In the genomic region with DNA sequence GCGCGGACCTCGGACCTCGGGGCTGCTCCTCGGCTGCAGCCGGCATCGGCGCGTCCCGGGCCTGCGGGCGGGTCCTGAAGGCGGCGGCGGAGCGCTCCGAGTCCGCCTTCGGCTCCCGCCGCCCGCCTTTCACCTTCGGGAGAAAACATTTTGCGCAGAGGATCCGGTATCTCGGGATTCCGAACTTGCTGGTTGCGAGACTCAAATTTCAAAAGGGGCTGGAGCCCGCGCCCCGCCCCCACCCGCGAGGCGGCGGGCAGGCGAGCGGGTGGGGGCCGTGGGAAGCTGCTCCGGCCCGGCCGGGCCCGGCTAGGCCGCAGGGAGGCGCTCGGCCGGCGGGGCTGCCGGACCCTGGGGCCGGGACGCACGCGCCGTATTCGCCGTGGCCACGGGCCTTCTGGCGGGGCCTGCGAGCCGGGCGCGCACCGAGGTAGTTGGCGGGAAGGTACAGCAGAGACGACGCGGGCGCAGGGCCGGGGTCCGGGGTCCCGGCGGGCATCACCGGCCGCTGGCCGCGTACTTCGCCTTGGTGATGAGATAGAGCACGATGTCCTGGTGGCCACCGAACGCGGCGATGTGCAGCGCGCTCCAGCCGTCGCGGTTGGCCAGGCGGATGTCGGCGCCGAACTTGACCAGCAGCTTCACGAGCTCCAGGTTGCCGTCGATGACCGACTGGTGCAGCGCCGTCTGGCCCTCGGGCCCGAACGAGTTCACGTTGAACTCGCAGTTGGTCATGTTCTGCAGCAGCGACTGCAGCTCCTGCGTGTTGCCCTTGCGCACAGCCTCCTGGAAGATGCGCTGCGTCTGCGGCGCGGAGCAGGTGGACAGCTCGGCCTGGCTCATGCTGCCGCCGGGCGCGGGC, we compare ENCODE assay signal across 8 cellular contexts. TPM values are rescaled to one million over a fixed set of nuclear protein-coding genes. Genes with fewer than 3 reads are reported as not detected.
DNase-seq lines count a peak whose midpoint lies in the region; ATAC-seq and TF ChIP-seq lines count a peak whose summit lies in the region.

No MANE protein-coding gene starts in this region.

- TF ChIP-seq CTCF in fibroblast of pulmonary artery (IDR thresholded peaks at IDR 0.05; ENCODE audit: low read length, missing control alignments) = no peak
- no peak for TF ChIP-seq CTCF in neutrophil (IDR thresholded peaks at IDR 0.05)

- H3K27me3 Mint-ChIP-seq in IgD-negative memory B cell = peaks cover 19% of the 10 kb centered on the region

- ATAC-seq in GM18868 (IDR thresholded peaks at IDR 0.05; ENCODE audit: unreplicated experiment) = peak; percentile 16

- DNase-seq in COR-L47 (lab: John Stamatoyannopoulos, UW) = peak; percentile 41
- DNase-seq in activated CD4-positive, CD25-positive, alpha-beta regulatory T cell treated with anti-CD3 and anti-CD28 coated beads, Interleukin-2, amount 50 U/mL, for 72 hours = peak; percentile 45
- peak; percentile 58 for DNase-seq in fibroblast of pulmonary artery (ENCODE audit: low read depth)
- no peak for DNase-seq in SHP77 treated with DMSO at 0.1 percent for 48 hours (lab: John Stamatoyannopoulos, UW)
- DNase-seq in epidermal melanocyte (ENCODE audit: insufficient read length, low spot score) = no peak

- H3K36me3 ChIP-seq in neutrophil = no peaks in the 10 kb centered on the region

- H3K4me1 Mint-ChIP-seq in IgD-negative memory B cell = peaks cover 0 to 6% (median 6%) of the 10 kb centered on the region in 3 donors

- H3K4me3 Mint-ChIP-seq in IgD-negative memory B cell = peak overlapping the region; percentile 45 to 72 (median 61)

- H3K9me3 Mint-ChIP-seq in IgD-negative memory B cell = peaks cover 0 to 2% (median 0%) of the 10 kb centered on the region in 3 donors

- H3K36me3 Mint-ChIP-seq in IgD-negative memory B cell = no peaks in the 10 kb centered on the region

- H3K27ac Mint-ChIP-seq in IgD-negative memory B cell = no peak overlapping the region

- H3K27ac ChIP-seq in neutrophil = no peak overlapping the region

- peaks cover 98% of the 10 kb centered on the region for H3K27me3 ChIP-seq in neutrophil

- no peaks in the 10 kb centered on the region for H3K9me3 ChIP-seq in neutrophil

- peak overlapping the region; percentile 59 for H3K4me3 ChIP-seq in fibroblast of pulmonary artery (replicated peaks; ENCODE audit: low read depth, low read length)
- peak overlapping the region; percentile 43 to 55 for H3K4me3 ChIP-seq in neutrophil (ENCODE audit: low read depth in 1 of 2, low read length in 1 of 2)

- H3K4me1 ChIP-seq in neutrophil (ENCODE audit: control insufficient read depth in 1 of 2, insufficient read depth in 1 of 2, low read depth in 1 of 2, low read length in 1 of 2) = peaks cover 11 to 24% of the 10 kb centered on the region in 2 experiments

RNA-seq across cellular contexts. Expression of a gene that starts 0.8 kb away (rescaled TPM):
- polyA plus RNA-seq in IgD-negative memory B cell = not detected

RNA-seq across cellular contexts. Expression of a gene that starts 23.8 kb away (rescaled TPM):
- polyA plus RNA-seq in IgD-negative memory B cell = 8.9 TPM

RNA-seq across cellular contexts. Expression of a gene that starts 46.2 kb away (rescaled TPM):
- polyA plus RNA-seq in IgD-negative memory B cell = 34.2 TPM

RNA-seq across cellular contexts. Expression of a gene that starts 50.2 kb away (rescaled TPM):
- not detected for polyA plus RNA-seq in IgD-negative memory B cell

Comparison
In these comparisons a context has a peak if more than half of its experiments do, and no peak if none do; other contexts are left out.
1. DNase-seq: peak in COR-L47 (single experiment), activated CD4-positive, CD25-positive, alpha-beta regulatory T cell treated with anti-CD3 and anti-CD28 coated beads, Interleukin-2, amount 50 U/mL, for 72 hours (single experiment) and fibroblast of pulmonary artery (single experiment); none in SHP77 treated with DMSO at 0.1 percent for 48 hours (single experiment) and epidermal melanocyte (single experiment).